Comparison of ENCODE assay signal across 1 cellular context in genomic region chr2:17574406-17575073, GRCh38.
TF ChIP-seq lines count a peak whose summit lies in the region.

No MANE protein-coding gene starts in this region.

TF ChIP-seq in HepG2, 621 proteins besides CTCF, POLR2A, EP300 and RAD21:
- TF ChIP-seq NR0B2 (CRISPR knock-in tag; IDR thresholded peaks at IDR 0.05): no peak
- TF ChIP-seq ZNF770 (CRISPR knock-in tag; IDR thresholded peaks at IDR 0.05): peak; percentile 94
- TF ChIP-seq ZNF609 (CRISPR knock-in tag; IDR thresholded peaks at IDR 0.05; ENCODE audit: borderline replicate concordance): no peak
- no peak for TF ChIP-seq ZBTB39 (CRISPR knock-in tag; IDR thresholded peaks at IDR 0.05)
